Comparison of ENCODE assay signal across 22 cellular contexts in the genomic region with DNA sequence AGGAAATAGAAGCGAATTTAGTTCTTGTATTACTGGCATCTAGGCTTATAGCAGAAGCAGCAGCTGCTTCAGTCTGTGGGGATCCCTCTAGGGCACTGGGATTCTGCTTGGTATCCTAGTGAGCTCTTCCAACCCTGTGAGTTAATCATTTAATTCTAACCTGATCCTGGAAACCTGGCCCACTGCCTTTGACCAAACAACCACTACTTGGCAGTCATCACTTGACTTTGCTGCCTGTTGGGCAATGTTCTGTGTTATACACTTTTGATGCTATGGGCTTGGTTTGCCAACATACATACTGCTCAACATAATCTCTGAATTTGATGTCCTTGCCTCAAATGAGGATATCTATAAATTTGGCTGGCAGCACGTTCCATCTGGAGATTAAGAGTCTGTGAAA.
DNase-seq lines count a peak whose midpoint lies in the region; ATAC-seq, FAIRE-seq and TF ChIP-seq lines count a peak whose summit lies in the region.
"Had no signal": no experiment of that assay in that cellular context is flagged by ENCODE, and none has a peak within 500 bp of the region (broad histone marks: within the 10 kb centered on the region; RNA-seq: fewer than 3 reads in every experiment).

No MANE protein-coding gene starts in this region.

- TF ChIP-seq POLR2A in right lobe of liver (IDR thresholded peaks at IDR 0.05), result no peak
- TF ChIP-seq POLR2A in HepG2 (IDR thresholded peaks at IDR 0.05; ENCODE audit: insufficient read depth in 1 of 2, low read depth in 2 of 2, low read length in 2 of 2), result no peak
- TF ChIP-seq POLR2A in body of pancreas (IDR thresholded peaks at IDR 0.05), result no peak

- no peaks in the 10 kb centered on the region for H3K79me2 ChIP-seq in HepG2 (ENCODE audit: insufficient read depth, low read length)

- H4K20me1 ChIP-seq in HepG2 (ENCODE audit: insufficient read depth, low read length), result no peaks in the 10 kb centered on the region

- no peak for TF ChIP-seq RAD21 in HepG2 (CRISPR knock-in tag; IDR thresholded peaks at IDR 0.05)

- DNase-seq in right lobe of liver (peak; percentile 50 to 83 (median 62)), HepG2 (ENCODE audit: low spot score) (no peak), body of pancreas (peak in 3 of 4 donors; percentile 14 to 59 (median 16)), left lobe of liver (ENCODE audit: low spot score) (peak; percentile 82), NCI-H510A treated with DMSO at 0.1 percent for 48 hours (lab: John Stamatoyannopoulos, UW) (no peak), ascending aorta (ENCODE audit: low spot score in 2 of 2) (no peak), NCI-H2227 (lab: John Stamatoyannopoulos, UW; ENCODE audit: unreplicated experiment) (no peak)
- DNase-seq in activated naive CD4-positive, alpha-beta T cell (lab: John Stamatoyannopoulos, UW), result no peak
- DNase-seq: GDM1, NCI-H1092, NCI-H1417 treated with DMSO at 0.1 percent for 48 hours, NCI-H1694 treated with DMSO at 0.1 percent for 48 hours, NCI-H226, NCI-H524 treated with DMSO at 0.1 percent for 48 hours, NCI-H774, PC-9, SJCRH30 had no signal

- intact Hi-C loops in right lobe of liver (cut with DNase I), result no loop called here
- intact Hi-C loops in HepG2 (cut with micrococcal nuclease; ENCODE audit: unreplicated experiment), result no loop called here
- intact Hi-C loops in body of pancreas (cut with DNase I), result no loop called here
- intact Hi-C loops in ascending aorta (cut with DNase I), result no loop called here

- H3K27me3 ChIP-seq in right lobe of liver (no peaks in the 10 kb centered on the region), HepG2 (ENCODE audit: control insufficient read depth in 1 of 2, insufficient read depth in 2 of 2, low read length in 2 of 2) (no peaks in the 10 kb centered on the region), body of pancreas (no peaks in the 10 kb centered on the region), ascending aorta (no peaks in the 10 kb centered on the region)

- no peak for TF ChIP-seq EP300 in HepG2 (IDR thresholded peaks at IDR 0.05; ENCODE audit: low read depth in 2 of 2, low read length in 2 of 2)
- TF ChIP-seq EP300 in HepG2 (CRISPR knock-in tag; IDR thresholded peaks at IDR 0.05; ENCODE audit: borderline replicate concordance), result no peak

- POLR2A ChIA-PET in HepG2 (lab: Yijun Ruan, JAX), result no interaction called here

- H3K4me1 ChIP-seq in right lobe of liver (no peaks in the 10 kb centered on the region), HepG2 (ENCODE audit: insufficient read depth, low read length) (no peaks in the 10 kb centered on the region), body of pancreas (no peaks in the 10 kb centered on the region), ascending aorta (no peaks in the 10 kb centered on the region)
- H3K4me1 ChIP-seq: SJCRH30 had no signal

- H3K27ac ChIP-seq in right lobe of liver (no peak overlapping the region), HepG2 (ENCODE audit: extremely low read length, insufficient read depth, low read length) (no peak overlapping the region), body of pancreas (no peak overlapping the region), ascending aorta (no peak overlapping the region)
- H3K27ac ChIP-seq: HL-60, PC-9, SJCRH30 had no signal

- no peak overlapping the region for H3K4me2 ChIP-seq in HepG2 (ENCODE audit: low read depth, low read length)
- H3K4me2 ChIP-seq: PC-9 had no signal

- no peak for TF ChIP-seq CTCF in right lobe of liver (IDR thresholded peaks at IDR 0.05)
- TF ChIP-seq CTCF in HepG2 (CRISPR knock-in tag; IDR thresholded peaks at IDR 0.05), result no peak
- TF ChIP-seq CTCF in body of pancreas (IDR thresholded peaks at IDR 0.05), result no peak
- no peak for TF ChIP-seq CTCF in ascending aorta (IDR thresholded peaks at IDR 0.05)

- H3K9me3 ChIP-seq in right lobe of liver (no peaks in the 10 kb centered on the region), HepG2 (ENCODE audit: low read length) (no peaks in the 10 kb centered on the region), body of pancreas (no peaks in the 10 kb centered on the region), ascending aorta (no peaks in the 10 kb centered on the region)
- H3K9me3 ChIP-seq: SJCRH30 had no signal

- no peak overlapping the region for H2AFZ ChIP-seq in HepG2 (ENCODE audit: low read length)
- H2AFZ ChIP-seq: PC-9 had no signal

- no TSS peak for BruUV-seq in HepG2 (replicated peaks; lab: Mats Ljungman, UMichigan)

- CTCF ChIA-PET in HepG2 (lab: Yijun Ruan, JAX; ENCODE audit: low intra/inter-chr PET ratio, low total read pairs), result no interaction called here

- no peak overlapping the region for H3K4me3 ChIP-seq in right lobe of liver
- no peak overlapping the region for H3K4me3 ChIP-seq in HepG2 (replicated peaks in 1 of 3; ENCODE audit: insufficient read depth in 1 of 3, low read depth in 2 of 3, low read length in 3 of 3)
- H3K4me3 ChIP-seq in body of pancreas, result no peak overlapping the region
- no peak overlapping the region for H3K4me3 ChIP-seq in ascending aorta
- H3K4me3 ChIP-seq: GM12878, PC-9, SJCRH30 had no signal

- no peak for FAIRE-seq in HepG2 (lab: Jason Lieb, UNC)
- FAIRE-seq: D721Med, GM12878, H54 had no signal

- ATAC-seq in right lobe of liver (peak; percentile 98 to 99 (median 99)), HepG2 (no peak), body of pancreas (no peak), left lobe of liver (peak; percentile 100)
- ATAC-seq: GM12878, Right ventricle myocardium inferior had no signal

- no peaks in the 10 kb centered on the region for H3K36me3 ChIP-seq in right lobe of liver
- H3K36me3 ChIP-seq in HepG2 (replicated peaks in 1 of 2; ENCODE audit: control insufficient read depth in 1 of 2, insufficient read depth in 2 of 2, low read length in 2 of 2), result no peaks in the 10 kb centered on the region
- H3K36me3 ChIP-seq in body of pancreas (replicated peaks in 1 of 2; ENCODE audit: insufficient read depth in 1 of 2, low read depth in 2 of 2), result no peaks in the 10 kb centered on the region
- H3K36me3 ChIP-seq in ascending aorta, result no peaks in the 10 kb centered on the region
- H3K36me3 ChIP-seq: SJCRH30 had no signal

- in situ Hi-C loops in HepG2 (cut with HindIII; ENCODE audit: extremely low pct_ligation_motif_present, low pct_unique_long_range_greater_than_20kb), result no loop called here

- WGBS in right lobe of liver (ENCODE audit: insufficient coverage, low coverage, low lambda C conversion rate, missing lambda C conversion rate), result 28% methylated on average over 2 of the region's 2 CpGs
- WGBS in HepG2 (ENCODE audit: low lambda C conversion rate), result 4% methylated on average over 2 of the region's 2 CpGs
- WGBS in body of pancreas, 2 donors, result 40 to 55% methylated on average over 2 of the region's 2 CpGs

- no peak overlapping the region for H3K9ac ChIP-seq in HepG2 (ENCODE audit: insufficient read depth, low read depth, low read length)

TF ChIP-seq in HepG2, 621 proteins besides CTCF, POLR2A, EP300 and RAD21 (continues in another document):
- TF ChIP-seq MXI1 (IDR thresholded peaks at IDR 0.05; ENCODE audit: borderline replicate concordance, low read depth, low read length), result no peak
- TF ChIP-seq PHF21A (CRISPR knock-in tag; IDR thresholded peaks at IDR 0.05), result no peak
- TF ChIP-seq, protein P1, sequence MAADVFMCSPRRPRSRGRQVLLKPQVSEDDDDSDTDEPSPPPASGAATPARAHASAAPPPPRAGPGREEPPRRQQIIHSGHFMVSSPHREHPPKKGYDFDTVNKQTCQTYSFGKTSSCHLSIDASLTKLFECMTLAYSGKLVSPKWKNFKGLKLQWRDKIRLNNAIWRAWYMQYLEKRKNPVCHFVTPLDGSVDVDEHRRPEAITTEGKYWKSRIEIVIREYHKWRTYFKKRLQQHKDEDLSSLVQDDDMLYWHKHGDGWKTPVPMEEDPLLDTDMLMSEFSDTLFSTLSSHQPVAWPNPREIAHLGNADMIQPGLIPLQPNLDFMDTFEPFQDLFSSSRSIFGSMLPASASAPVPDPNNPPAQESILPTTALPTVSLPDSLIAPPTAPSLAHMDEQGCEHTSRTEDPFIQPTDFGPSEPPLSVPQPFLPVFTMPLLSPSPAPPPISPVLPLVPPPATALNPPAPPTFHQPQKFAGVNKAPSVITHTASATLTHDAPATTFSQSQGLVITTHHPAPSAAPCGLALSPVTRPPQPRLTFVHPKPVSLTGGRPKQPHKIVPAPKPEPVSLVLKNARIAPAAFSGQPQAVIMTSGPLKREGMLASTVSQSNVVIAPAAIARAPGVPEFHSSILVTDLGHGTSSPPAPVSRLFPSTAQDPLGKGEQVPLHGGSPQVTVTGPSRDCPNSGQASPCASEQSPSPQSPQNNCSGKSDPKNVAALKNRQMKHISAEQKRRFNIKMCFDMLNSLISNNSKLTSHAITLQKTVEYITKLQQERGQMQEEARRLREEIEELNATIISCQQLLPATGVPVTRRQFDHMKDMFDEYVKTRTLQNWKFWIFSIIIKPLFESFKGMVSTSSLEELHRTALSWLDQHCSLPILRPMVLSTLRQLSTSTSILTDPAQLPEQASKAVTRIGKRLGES (CRISPR knock-in tag; IDR thresholded peaks at IDR 0.05; ENCODE audit: borderline replicate concordance), result no peak
- TF ChIP-seq THYN1 (CRISPR knock-in tag; IDR thresholded peaks at IDR 0.05; ENCODE audit: borderline replicate concordance, low read depth), result no peak
- TF ChIP-seq BORCS8-MEF2B (CRISPR knock-in tag; IDR thresholded peaks at IDR 0.05), result no peak
- TF ChIP-seq RFX5 (IDR thresholded peaks at IDR 0.05; ENCODE audit: low read depth, low read length), result no peak
- TF ChIP-seq, protein P2, sequence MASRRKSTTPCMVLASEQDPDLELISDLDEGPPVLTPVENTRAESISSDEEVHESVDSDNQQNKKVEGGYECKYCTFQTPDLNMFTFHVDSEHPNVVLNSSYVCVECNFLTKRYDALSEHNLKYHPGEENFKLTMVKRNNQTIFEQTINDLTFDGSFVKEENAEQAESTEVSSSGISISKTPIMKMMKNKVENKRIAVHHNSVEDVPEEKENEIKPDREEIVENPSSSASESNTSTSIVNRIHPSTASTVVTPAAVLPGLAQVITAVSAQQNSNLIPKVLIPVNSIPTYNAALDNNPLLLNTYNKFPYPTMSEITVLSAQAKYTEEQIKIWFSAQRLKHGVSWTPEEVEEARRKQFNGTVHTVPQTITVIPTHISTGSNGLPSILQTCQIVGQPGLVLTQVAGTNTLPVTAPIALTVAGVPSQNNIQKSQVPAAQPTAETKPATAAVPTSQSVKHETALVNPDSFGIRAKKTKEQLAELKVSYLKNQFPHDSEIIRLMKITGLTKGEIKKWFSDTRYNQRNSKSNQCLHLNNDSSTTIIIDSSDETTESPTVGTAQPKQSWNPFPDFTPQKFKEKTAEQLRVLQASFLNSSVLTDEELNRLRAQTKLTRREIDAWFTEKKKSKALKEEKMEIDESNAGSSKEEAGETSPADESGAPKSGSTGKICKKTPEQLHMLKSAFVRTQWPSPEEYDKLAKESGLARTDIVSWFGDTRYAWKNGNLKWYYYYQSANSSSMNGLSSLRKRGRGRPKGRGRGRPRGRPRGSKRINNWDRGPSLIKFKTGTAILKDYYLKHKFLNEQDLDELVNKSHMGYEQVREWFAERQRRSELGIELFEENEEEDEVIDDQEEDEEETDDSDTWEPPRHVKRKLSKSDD (CRISPR knock-in tag; IDR thresholded peaks at IDR 0.05; ENCODE audit: low read depth), result no peak
- no peak for TF ChIP-seq GABPB1 (CRISPR knock-in tag; IDR thresholded peaks at IDR 0.05)
- TF ChIP-seq NR1H2 (CRISPR knock-in tag; IDR thresholded peaks at IDR 0.05; ENCODE audit: borderline replicate concordance, low read depth), result no peak
- no peak for TF ChIP-seq U2AF2 (IDR thresholded peaks at IDR 0.05; ENCODE audit: low read depth, low read length)

Comparison
In these comparisons a context has a peak if more than half of its experiments do, and no peak if none do; other contexts are left out.
1. ATAC-seq: peak in right lobe of liver (4 of 4) and left lobe of liver (single experiment); none in HepG2 (single experiment) and body of pancreas (single experiment).
2. DNase-seq: peak in right lobe of liver (3 of 3), body of pancreas (3 of 4) and left lobe of liver (single experiment); none in HepG2 (single experiment), activated naive CD4-positive, alpha-beta T cell (0 of 4), NCI-H510A treated with DMSO at 0.1 percent for 48 hours (single experiment), ascending aorta (0 of 2) and NCI-H2227 (single experiment).